Comparison of ENCODE assay signal across 1 cellular context in genomic region chr4:82816874-82817273, GRCh38. TPM values are rescaled to one million over a fixed set of nuclear protein-coding genes. Genes with fewer than 3 reads are reported as not detected.
"Had no signal": no experiment of that assay in that cellular context is flagged by ENCODE, and none has a peak within 500 bp of the region (broad histone marks: within the 10 kb centered on the region; RNA-seq: fewer than 3 reads in every experiment).

No MANE protein-coding gene starts in this region.

RNA-seq across cellular contexts. Expression of gene SCD5, which starts 18.3 kb away (rescaled TPM):
- polyA plus RNA-seq: naive thymus-derived CD4-positive, alpha-beta T cell had no signal
